ENCODE assay signal across 17 cellular contexts in the genomic region with DNA sequence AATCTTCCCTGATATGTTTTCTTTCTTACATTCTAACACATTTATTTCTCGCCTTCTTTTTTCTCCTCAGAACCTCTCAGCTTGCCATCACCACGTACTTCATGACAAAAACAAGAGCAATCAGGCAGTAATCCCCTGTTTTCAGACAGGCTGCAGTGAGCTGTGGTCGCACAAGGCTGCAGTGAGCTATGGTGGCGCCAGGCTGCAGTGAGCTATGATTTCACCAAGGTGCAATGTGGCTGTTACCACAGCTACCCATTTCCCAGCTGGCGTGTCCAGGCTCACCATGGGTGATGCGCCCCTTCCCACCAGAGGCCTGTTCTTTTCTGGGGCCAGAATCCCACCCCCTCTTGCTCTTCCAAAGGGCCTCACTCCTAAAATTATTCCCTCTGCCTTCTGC. TPM values are rescaled to one million over a fixed set of nuclear protein-coding genes. Genes with fewer than 3 reads are reported as not detected.
DNase-seq lines count a peak whose midpoint lies in the region; ATAC-seq and TF ChIP-seq lines count a peak whose summit lies in the region.
"Had no signal": no experiment of that assay in that cellular context is flagged by ENCODE, and none has a peak within 500 bp of the region (broad histone marks: within the 10 kb centered on the region; RNA-seq: fewer than 3 reads in every experiment).

No MANE protein-coding gene starts in this region.

- no peaks in the 10 kb centered on the region for H4K20me1 ChIP-seq in KMS-11 (ENCODE audit: insufficient read depth)

- H3K4me2 ChIP-seq in KMS-11 = peak overlapping the region; percentile 59; the same call in 1 of the 2 replicates

- H3K36me3 ChIP-seq in KMS-11 (ENCODE audit: insufficient read depth) (no peaks in the 10 kb centered on the region), upper lobe of right lung (no peaks in the 10 kb centered on the region)
- H3K36me3 ChIP-seq: heart right ventricle, suprapubic skin had no signal

- H2AFZ ChIP-seq in KMS-11 (ENCODE audit: low read depth) = peak overlapping the region; percentile 66

- H3K9ac ChIP-seq in KMS-11 = no peak overlapping the region

- intact Hi-C loops in sciatic nerve (cut with DNase I) = no loop called here
- intact Hi-C loops in upper lobe of right lung (cut with DNase I) = no loop called here

- H3K4me1 ChIP-seq in KMS-11 (ENCODE audit: low read depth, poor library complexity, severe bottlenecking) (peaks cover 39% of the 10 kb centered on the region), upper lobe of right lung (peaks cover 12% of the 10 kb centered on the region)

- no peaks in the 10 kb centered on the region for H3K79me2 ChIP-seq in KMS-11 (ENCODE audit: insufficient read depth, low read depth)

- DNase-seq in sciatic nerve (ENCODE audit: low spot score) (peak; percentile 43), NCI-H2196 (lab: John Stamatoyannopoulos, UW; ENCODE audit: unreplicated experiment) (no peak), upper lobe of right lung (no peak)
- DNase-seq: activated effector memory CD4-positive, alpha-beta T cell treated with anti-CD3 and anti-CD28 coated beads, Interleukin-2, amount 50 U/mL, for 16 hours; AML-193; amygdala; effector memory CD4-positive, alpha-beta T cell; heart right ventricle; naive thymus-derived CD4-positive, alpha-beta T cell; small intestine; T-helper 9 cell had no signal

- no peaks in the 10 kb centered on the region for H3K9me3 ChIP-seq in upper lobe of right lung
- H3K9me3 ChIP-seq: heart right ventricle, suprapubic skin had no signal

- H3K27ac ChIP-seq in KMS-11 (peak overlapping the region; percentile 25), upper lobe of right lung (no peak overlapping the region)
- H3K27ac ChIP-seq: heart right ventricle, suprapubic skin had no signal

- H3K4me3 ChIP-seq in KMS-11 (IDR thresholded peaks at IDR 0.05; ENCODE audit: insufficient read depth, low read depth, low read length) (no peak overlapping the region), upper lobe of right lung (no peak overlapping the region)
- H3K4me3 ChIP-seq: heart right ventricle, suprapubic skin had no signal

- H3K27me3 ChIP-seq in KMS-11 (ENCODE audit: insufficient read depth, low read depth) (no peaks in the 10 kb centered on the region), upper lobe of right lung (no peaks in the 10 kb centered on the region)

- TF ChIP-seq CTCF in KMS-11 (conservative IDR thresholded peaks at IDR 0.05; ENCODE audit: low read depth, low read length) = no peak
- no peak for TF ChIP-seq CTCF in upper lobe of right lung (IDR thresholded peaks at IDR 0.05)

- ATAC-seq in SK-N-SH treated with all-trans-retinoic acid at 6 μM for 48 hours (peak; percentile 35; the same call in 2 of the 3 replicates), sciatic nerve (no peak), upper lobe of right lung (no peak)
- ATAC-seq: heart right ventricle; naive thymus-derived CD4-positive, alpha-beta T cell had no signal

TF ChIP-seq in SK-N-SH treated with all-trans-retinoic acid at 6 μM for 48 hours, 23 proteins besides CTCF, POLR2A, EP300 and RAD21:
- TF ChIP-seq, protein P1, sequence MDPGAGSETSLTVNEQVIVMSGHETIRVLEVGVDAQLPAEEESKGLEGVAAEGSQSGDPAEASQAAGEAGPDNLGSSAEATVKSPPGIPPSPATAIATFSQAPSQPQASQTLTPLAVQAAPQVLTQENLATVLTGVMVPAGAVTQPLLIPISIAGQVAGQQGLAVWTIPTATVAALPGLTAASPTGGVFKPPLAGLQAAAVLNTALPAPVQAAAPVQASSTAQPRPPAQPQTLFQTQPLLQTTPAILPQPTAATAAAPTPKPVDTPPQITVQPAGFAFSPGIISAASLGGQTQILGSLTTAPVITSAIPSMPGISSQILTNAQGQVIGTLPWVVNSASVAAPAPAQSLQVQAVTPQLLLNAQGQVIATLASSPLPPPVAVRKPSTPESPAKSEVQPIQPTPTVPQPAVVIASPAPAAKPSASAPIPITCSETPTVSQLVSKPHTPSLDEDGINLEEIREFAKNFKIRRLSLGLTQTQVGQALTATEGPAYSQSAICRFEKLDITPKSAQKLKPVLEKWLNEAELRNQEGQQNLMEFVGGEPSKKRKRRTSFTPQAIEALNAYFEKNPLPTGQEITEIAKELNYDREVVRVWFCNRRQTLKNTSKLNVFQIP (CRISPR knock-in tag; IDR thresholded peaks at IDR 0.05; ENCODE audit: borderline replicate concordance, low read depth) = no peak
- TF ChIP-seq, protein P2, sequence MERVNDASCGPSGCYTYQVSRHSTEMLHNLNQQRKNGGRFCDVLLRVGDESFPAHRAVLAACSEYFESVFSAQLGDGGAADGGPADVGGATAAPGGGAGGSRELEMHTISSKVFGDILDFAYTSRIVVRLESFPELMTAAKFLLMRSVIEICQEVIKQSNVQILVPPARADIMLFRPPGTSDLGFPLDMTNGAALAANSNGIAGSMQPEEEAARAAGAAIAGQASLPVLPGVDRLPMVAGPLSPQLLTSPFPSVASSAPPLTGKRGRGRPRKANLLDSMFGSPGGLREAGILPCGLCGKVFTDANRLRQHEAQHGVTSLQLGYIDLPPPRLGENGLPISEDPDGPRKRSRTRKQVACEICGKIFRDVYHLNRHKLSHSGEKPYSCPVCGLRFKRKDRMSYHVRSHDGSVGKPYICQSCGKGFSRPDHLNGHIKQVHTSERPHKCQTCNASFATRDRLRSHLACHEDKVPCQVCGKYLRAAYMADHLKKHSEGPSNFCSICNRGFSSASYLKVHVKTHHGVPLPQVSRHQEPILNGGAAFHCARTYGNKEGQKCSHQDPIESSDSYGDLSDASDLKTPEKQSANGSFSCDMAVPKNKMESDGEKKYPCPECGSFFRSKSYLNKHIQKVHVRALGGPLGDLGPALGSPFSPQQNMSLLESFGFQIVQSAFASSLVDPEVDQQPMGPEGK (CRISPR knock-in tag; IDR thresholded peaks at IDR 0.05; ENCODE audit: borderline replicate concordance) = no peak
- TF ChIP-seq TOX (CRISPR knock-in tag; IDR thresholded peaks at IDR 0.05; ENCODE audit: borderline replicate concordance) (no peak), GLIS3 (CRISPR knock-in tag; IDR thresholded peaks at IDR 0.05) (no peak), PPARA (CRISPR knock-in tag; IDR thresholded peaks at IDR 0.05; ENCODE audit: borderline replicate concordance) (no peak), RARB (CRISPR knock-in tag; IDR thresholded peaks at IDR 0.05) (no peak), ZC3H10 (CRISPR knock-in tag; IDR thresholded peaks at IDR 0.05) (no peak), ESRRG (CRISPR knock-in tag; IDR thresholded peaks at IDR 0.05) (no peak)
- TF ChIP-seq, protein P3, sequence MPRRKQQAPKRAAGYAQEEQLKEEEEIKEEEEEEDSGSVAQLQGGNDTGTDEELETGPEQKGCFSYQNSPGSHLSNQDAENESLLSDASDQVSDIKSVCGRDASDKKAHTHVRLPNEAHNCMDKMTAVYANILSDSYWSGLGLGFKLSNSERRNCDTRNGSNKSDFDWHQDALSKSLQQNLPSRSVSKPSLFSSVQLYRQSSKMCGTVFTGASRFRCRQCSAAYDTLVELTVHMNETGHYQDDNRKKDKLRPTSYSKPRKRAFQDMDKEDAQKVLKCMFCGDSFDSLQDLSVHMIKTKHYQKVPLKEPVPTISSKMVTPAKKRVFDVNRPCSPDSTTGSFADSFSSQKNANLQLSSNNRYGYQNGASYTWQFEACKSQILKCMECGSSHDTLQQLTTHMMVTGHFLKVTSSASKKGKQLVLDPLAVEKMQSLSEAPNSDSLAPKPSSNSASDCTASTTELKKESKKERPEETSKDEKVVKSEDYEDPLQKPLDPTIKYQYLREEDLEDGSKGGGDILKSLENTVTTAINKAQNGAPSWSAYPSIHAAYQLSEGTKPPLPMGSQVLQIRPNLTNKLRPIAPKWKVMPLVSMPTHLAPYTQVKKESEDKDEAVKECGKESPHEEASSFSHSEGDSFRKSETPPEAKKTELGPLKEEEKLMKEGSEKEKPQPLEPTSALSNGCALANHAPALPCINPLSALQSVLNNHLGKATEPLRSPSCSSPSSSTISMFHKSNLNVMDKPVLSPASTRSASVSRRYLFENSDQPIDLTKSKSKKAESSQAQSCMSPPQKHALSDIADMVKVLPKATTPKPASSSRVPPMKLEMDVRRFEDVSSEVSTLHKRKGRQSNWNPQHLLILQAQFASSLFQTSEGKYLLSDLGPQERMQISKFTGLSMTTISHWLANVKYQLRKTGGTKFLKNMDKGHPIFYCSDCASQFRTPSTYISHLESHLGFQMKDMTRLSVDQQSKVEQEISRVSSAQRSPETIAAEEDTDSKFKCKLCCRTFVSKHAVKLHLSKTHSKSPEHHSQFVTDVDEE (CRISPR knock-in tag; IDR thresholded peaks at IDR 0.05) = no peak

RNA-seq across cellular contexts. Expression of a gene that starts 25.8 kb away (rescaled TPM):
- total RNA-seq in sciatic nerve (not detected), upper lobe of right lung (not detected)
- total RNA-seq: lung microvascular endothelial cell; naive thymus-derived CD4-positive, alpha-beta T cell; NCI-H460; SK-MEL-5 had no signal

RNA-seq across cellular contexts. Expression of a gene that starts 35.4 kb away (rescaled TPM):
- total RNA-seq in sciatic nerve (not detected), upper lobe of right lung (not detected)
- total RNA-seq: heart right ventricle; lung microvascular endothelial cell; naive thymus-derived CD4-positive, alpha-beta T cell; NCI-H460; SK-MEL-5; suprapubic skin had no signal

RNA-seq across cellular contexts. Expression of a gene that starts 37.2 kb away (rescaled TPM):
- total RNA-seq in sciatic nerve = 92.1 TPM
- total RNA-seq in upper lobe of right lung = 102 TPM

RNA-seq across cellular contexts. Expression of a gene that starts 37.4 kb away (rescaled TPM):
- total RNA-seq in sciatic nerve (22.6 TPM), upper lobe of right lung (24.5 TPM)

RNA-seq across cellular contexts. Expression of a gene that starts 40.2 kb away (rescaled TPM):
- total RNA-seq in sciatic nerve (30.3 TPM), upper lobe of right lung (42.1 TPM)
